In genomic region chr2:121294881-121295840, GRCh38 we compare ENCODE assay signal across 1 cellular context.
TF ChIP-seq lines count a peak whose summit lies in the region.

No MANE protein-coding gene starts in this region.

TF ChIP-seq in HepG2, 621 proteins besides CTCF, POLR2A, EP300 and RAD21:
- TF ChIP-seq SNRNP70 (IDR thresholded peaks at IDR 0.05; ENCODE audit: low read depth, low read length) (no peak), ERF (CRISPR knock-in tag; IDR thresholded peaks at IDR 0.05) (no peak), NFATC3 (CRISPR knock-in tag; IDR thresholded peaks at IDR 0.05) (no peak), ZNF24 (IDR thresholded peaks at IDR 0.05) (no peak), ZBTB2 (CRISPR knock-in tag; IDR thresholded peaks at IDR 0.05; ENCODE audit: low read depth) (no peak), TAF15 (IDR thresholded peaks at IDR 0.05; ENCODE audit: low read depth, low read length, poor library complexity, severe bottlenecking) (no peak), ISL2 (CRISPR knock-in tag; IDR thresholded peaks at IDR 0.05) (no peak), ZNF549 (CRISPR knock-in tag; IDR thresholded peaks at IDR 0.05) (no peak), PRMT3 (CRISPR knock-in tag; IDR thresholded peaks at IDR 0.05; ENCODE audit: borderline replicate concordance, low read depth) (no peak), NFYC (CRISPR knock-in tag; IDR thresholded peaks at IDR 0.05) (no peak), PRPF4 (IDR thresholded peaks at IDR 0.05; ENCODE audit: low read depth, low read length, poor library complexity, severe bottlenecking) (no peak), ATF6 (CRISPR knock-in tag; conservative IDR thresholded peaks at IDR 0.05) (no peak), ZBTB39 (CRISPR knock-in tag; IDR thresholded peaks at IDR 0.05) (no peak), THYN1 (CRISPR knock-in tag; IDR thresholded peaks at IDR 0.05; ENCODE audit: borderline replicate concordance, low read depth) (no peak)
